Comparison of ENCODE assay signal across 11 cellular contexts in genomic region chr4:133152801-133153526, GRCh38. TPM values are rescaled to one million over a fixed set of nuclear protein-coding genes. Genes with fewer than 3 reads are reported as not detected.
DNase-seq lines count a peak whose midpoint lies in the region; ATAC-seq, FAIRE-seq and TF ChIP-seq lines count a peak whose summit lies in the region.
"Had no signal": no experiment of that assay in that cellular context is flagged by ENCODE, and none has a peak within 500 bp of the region (broad histone marks: within the 10 kb centered on the region; RNA-seq: fewer than 3 reads in every experiment).

No MANE protein-coding gene starts in this region.

- H3K27me3 ChIP-seq in psoas muscle (ENCODE audit: insufficient read depth in 3 of 3, low read length in 2 of 3): peaks cover 7 to 75% (median 37%) of the 10 kb centered on the region in 3 donors

- TF ChIP-seq CTCF in psoas muscle (IDR thresholded peaks at IDR 0.05): no peak

- intact Hi-C loops in psoas muscle (cut with DNase I): no loop called here

- 14 to 18% (median 16%) methylated on average over 21 of the region's 21 CpGs for WGBS in psoas muscle, 3 donors

- H3K4me3 ChIP-seq in psoas muscle: peak overlapping the region; percentile 62

- FAIRE-seq in frontal cortex (lab: Jason Lieb, UNC): no peak

- H3K27ac ChIP-seq in psoas muscle: no peak overlapping the region
- H3K27ac ChIP-seq: epithelial cell of prostate had no signal

- no peaks in the 10 kb centered on the region for H3K36me3 ChIP-seq in psoas muscle (ENCODE audit: insufficient read depth in 1 of 2, low read depth in 1 of 2)

- peak; percentile 25 for DNase-seq in ELR (ENCODE audit: low read depth)
- peak; percentile 32 for DNase-seq in NCI-H345 treated with DMSO at 0.1 percent for 48 hours (lab: John Stamatoyannopoulos, UW; ENCODE audit: unreplicated experiment)
- DNase-seq in frontal cortex (ENCODE audit: low spot score in 2 of 2): peak; percentile 16 to 32
- no peak for DNase-seq in psoas muscle
- no peak for DNase-seq in stimulated activated CD4-positive, alpha-beta T cell treated with anti-CD3 and anti-CD28 coated beads, Interleukin-4, amount 100 ng/mL, for 1 hour
- DNase-seq: activated B cell treated with CpG ODN at 0.5 μM for 24 hours, NCI-H1694 had no signal

- H3K4me1 ChIP-seq in psoas muscle: peaks cover 19% of the 10 kb centered on the region

- no peaks in the 10 kb centered on the region for H3K9me3 ChIP-seq in psoas muscle

- no peak for ATAC-seq in psoas muscle
- no peak for ATAC-seq in GM21529 (IDR thresholded peaks at IDR 0.05; ENCODE audit: unreplicated experiment)
- no peak for ATAC-seq in HG03565 (IDR thresholded peaks at IDR 0.05; ENCODE audit: unreplicated experiment)
- ATAC-seq in GM18511 (IDR thresholded peaks at IDR 0.05; ENCODE audit: unreplicated experiment): no peak

RNA-seq across cellular contexts. Expression of gene PCDH10, which starts 3.9 kb away (rescaled TPM):
- 110 TPM for total RNA-seq in frontal cortex
- under 1 TPM in 1 of 4 donors, not detected in 3; 0.12 TPM for total RNA-seq in psoas muscle
- polyA plus RNA-seq in psoas muscle: under 1 TPM; 0.01 to 0.05 (median 0.01) TPM
- total RNA-seq: activated B cell treated with CpG ODN at 0.5 μM for 24 hours had no signal

Comparison
In these comparisons a context has a peak if more than half of its experiments do, and no peak if none do; other contexts are left out.
1. DNase-seq: peak in ELR (single experiment), NCI-H345 treated with DMSO at 0.1 percent for 48 hours (single experiment) and frontal cortex (2 of 2); none in psoas muscle (0 of 2) and stimulated activated CD4-positive, alpha-beta T cell treated with anti-CD3 and anti-CD28 coated beads, Interleukin-4, amount 100 ng/mL, for 1 hour (single experiment).
2. RNA of gene PCDH10, which starts 3.9 kb away (total RNA-seq): 110 TPM in frontal cortex (single experiment); 0.12 TPM in psoas muscle; every median in the first group is over 10 times any median in the second.